ENCODE assay signal across 22 cellular contexts in the genomic region with DNA sequence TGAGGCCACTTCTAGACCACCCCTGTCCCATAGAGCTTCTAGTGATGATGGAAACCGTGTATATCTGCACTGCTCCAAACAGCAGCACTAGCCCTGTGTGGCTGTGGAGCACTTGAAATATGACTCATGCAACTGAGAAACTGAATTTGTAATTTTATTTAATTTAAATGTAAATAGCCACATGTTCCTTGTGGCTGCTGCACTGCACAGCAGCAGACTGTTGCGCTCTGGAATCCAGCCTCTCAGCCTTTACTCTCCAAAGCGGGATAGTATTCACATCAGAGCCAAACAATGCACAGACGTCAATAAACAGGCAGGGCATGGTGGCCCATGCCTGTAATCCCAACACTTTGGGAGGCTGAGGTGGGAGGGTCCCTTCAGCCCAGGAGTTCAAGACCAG. TPM values are rescaled to one million over a fixed set of nuclear protein-coding genes. Genes with fewer than 3 reads are reported as not detected.
DNase-seq lines count a peak whose midpoint lies in the region; ATAC-seq, FAIRE-seq and TF ChIP-seq lines count a peak whose summit lies in the region.
"Had no signal": no experiment of that assay in that cellular context is flagged by ENCODE, and none has a peak within 500 bp of the region (broad histone marks: within the 10 kb centered on the region; RNA-seq: fewer than 3 reads in every experiment).

No MANE protein-coding gene starts in this region.

- H2AFZ ChIP-seq in Karpas-422 (ENCODE audit: low read length) (no peak overlapping the region), neural progenitor cell (replicated peaks) (no peak overlapping the region)

- peaks cover 4% of the 10 kb centered on the region for H3F3A ChIP-seq in neural progenitor cell (ENCODE audit: low read depth)

- peaks cover 84% of the 10 kb centered on the region for H3K36me3 Mint-ChIP-seq in activated CD8-positive, alpha-beta T cell treated with anti-CD3 and anti-CD28 coated beads, Interleukin-2, amount 10 ng/mL, durations not matched to agents 7 days and 5 days (ENCODE audit: low read depth)
- H3K36me3 Mint-ChIP-seq in neural progenitor cell, result peaks cover 41% of the 10 kb centered on the region

- H3K27ac ChIP-seq in left ventricle myocardium inferior (replicated peaks) (peak overlapping the region; percentile 41), heart left ventricle (no peak overlapping the region), kidney (ENCODE audit: low read depth in 2 of 2, low read length in 2 of 2) (no peak overlapping the region), Karpas-422 (ENCODE audit: low read length) (no peak overlapping the region), neural progenitor cell (no peak overlapping the region)

- no peaks in the 10 kb centered on the region for H3K9me2 ChIP-seq in Karpas-422 (replicated peaks; ENCODE audit: insufficient read depth, low read length)

- H3K27ac Mint-ChIP-seq in activated CD8-positive, alpha-beta T cell treated with anti-CD3 and anti-CD28 coated beads, Interleukin-2, amount 10 ng/mL, durations not matched to agents 7 days and 5 days, result peak overlapping the region; percentile 51
- H3K27ac Mint-ChIP-seq in neural progenitor cell, result no peak overlapping the region
- H3K27ac Mint-ChIP-seq: progenitor cell of endocrine pancreas had no signal

- H3K9me3 Mint-ChIP-seq in activated CD8-positive, alpha-beta T cell treated with anti-CD3 and anti-CD28 coated beads, Interleukin-2, amount 10 ng/mL, durations not matched to agents 7 days and 5 days (ENCODE audit: insufficient read depth), result no peaks in the 10 kb centered on the region
- H3K9me3 Mint-ChIP-seq in neural progenitor cell, result no peaks in the 10 kb centered on the region

- H3K27me3 ChIP-seq in left ventricle myocardium inferior (ENCODE audit: low read depth) (no peaks in the 10 kb centered on the region), heart left ventricle (no peaks in the 10 kb centered on the region), Karpas-422 (ENCODE audit: low read length) (no peaks in the 10 kb centered on the region; the same call in 1 of the 2 replicates), BE2C (no peaks in the 10 kb centered on the region), neural progenitor cell (no peaks in the 10 kb centered on the region)

- H3K9me3 ChIP-seq in left ventricle myocardium inferior (replicated peaks), result no peaks in the 10 kb centered on the region
- no peaks in the 10 kb centered on the region for H3K9me3 ChIP-seq in heart left ventricle
- no peaks in the 10 kb centered on the region for H3K9me3 ChIP-seq in kidney (ENCODE audit: control insufficient read depth in 1 of 2, low read length in 2 of 2)
- no peaks in the 10 kb centered on the region for H3K9me3 ChIP-seq in Karpas-422 (ENCODE audit: low read length)
- H3K9me3 ChIP-seq in BE2C, result no peaks in the 10 kb centered on the region
- H3K9me3 ChIP-seq in neural progenitor cell (ENCODE audit: low read depth), result no peaks in the 10 kb centered on the region

- peaks cover 80% of the 10 kb centered on the region for H3K4me1 Mint-ChIP-seq in activated CD8-positive, alpha-beta T cell treated with anti-CD3 and anti-CD28 coated beads, Interleukin-2, amount 10 ng/mL, durations not matched to agents 7 days and 5 days (ENCODE audit: low read depth)
- H3K4me1 Mint-ChIP-seq in neural progenitor cell, result peaks cover 24% of the 10 kb centered on the region

- FAIRE-seq in kidney (lab: Jason Lieb, UNC), result no peak
- FAIRE-seq: K562 had no signal

- H4K20me1 ChIP-seq in Karpas-422 (ENCODE audit: insufficient read depth, low read depth, low read length) (no peaks in the 10 kb centered on the region), neural progenitor cell (ENCODE audit: low read depth) (no peaks in the 10 kb centered on the region)

- no peaks in the 10 kb centered on the region for H3K27me3 Mint-ChIP-seq in activated CD8-positive, alpha-beta T cell treated with anti-CD3 and anti-CD28 coated beads, Interleukin-2, amount 10 ng/mL, durations not matched to agents 7 days and 5 days (ENCODE audit: low read depth)
- peaks cover 11% of the 10 kb centered on the region for H3K27me3 Mint-ChIP-seq in neural progenitor cell (ENCODE audit: insufficient read depth, low read depth)

- DNase-seq in left ventricle myocardium inferior, result no peak
- no peak for DNase-seq in heart left ventricle
- no peak for DNase-seq in activated CD8-positive, alpha-beta T cell treated with anti-CD3 and anti-CD28 coated beads, Interleukin-2, amount 10 ng/mL, durations not matched to agents 7 days and 5 days
- peak; percentile 23 for DNase-seq in kidney
- no peak for DNase-seq in Karpas-422
- DNase-seq in BE2C, result no peak
- DNase-seq in NCI-H2227 (lab: John Stamatoyannopoulos, UW; ENCODE audit: unreplicated experiment), result no peak
- no peak for DNase-seq in neural progenitor cell (ENCODE audit: low spot score)
- DNase-seq: activated CD4-positive, alpha-beta T cell treated with anti-CD3 and anti-CD28 coated beads for 1 hour; activated T-cell treated with anti-CD3 and anti-CD28 coated beads, Interleukin-2, amount 50 U/mL, for 48 hours; AML-193; anterior cingulate cortex; dermis blood vessel endothelial cell; DMS79 treated with DMSO at 0.1 percent for 48 hours; hypothalamus; NCI-H1105; NCI-H2171; NCI-H82; stimulated activated CD4-positive, alpha-beta T cell treated with anti-CD3 and anti-CD28 coated beads, Interleukin-12 subunit alpha, Interleukin-12 subunit beta, amount 100 ng/mL, for 4 hours had no signal

- no peak for ATAC-seq in heart left ventricle
- no peak for ATAC-seq in activated CD8-positive, alpha-beta T cell treated with anti-CD3 and anti-CD28 coated beads, Interleukin-2, amount 10 ng/mL, durations not matched to agents 7 days and 5 days
- ATAC-seq: K562 had no signal

- H3K9ac ChIP-seq in kidney (ENCODE audit: low read length in 2 of 2) (no peak overlapping the region), Karpas-422 (ENCODE audit: low read length) (no peak overlapping the region), neural progenitor cell (no peak overlapping the region)

- H3K4me1 ChIP-seq in left ventricle myocardium inferior (peaks cover 90% of the 10 kb centered on the region), heart left ventricle (peaks cover 8 to 69% (median 33%) of the 10 kb centered on the region in 12 donors), kidney (ENCODE audit: control insufficient read depth in 1 of 2, insufficient read depth in 1 of 2, low read depth in 1 of 2, low read length in 2 of 2) (peaks cover 41 to 42% of the 10 kb centered on the region in 2 donors), Karpas-422 (ENCODE audit: low read length) (no peaks in the 10 kb centered on the region), BE2C (peaks cover 22% of the 10 kb centered on the region), neural progenitor cell (peaks cover 7% of the 10 kb centered on the region)

- TF ChIP-seq POLR2A in heart left ventricle (IDR thresholded peaks at IDR 0.05), result no peak

- 87 to 95% (median 93%) methylated on average over 4 of the region's 4 CpGs for WGBS in heart left ventricle, 4 donors

- POLR2A ChIA-PET in activated CD8-positive, alpha-beta T cell treated with anti-CD3 and anti-CD28 coated beads, Interleukin-2, amount 10 ng/mL, durations not matched to agents 7 days and 5 days (lab: Charles Lee), result interaction anchor here (0.6 to 1.8 kb wide), 3 partner anchors 8 to 53 kb away, joined by 3 to 13 read pairs (median 3); a partner anchor contains a TSS

- no peak overlapping the region for H3K4me3 Mint-ChIP-seq in activated CD8-positive, alpha-beta T cell treated with anti-CD3 and anti-CD28 coated beads, Interleukin-2, amount 10 ng/mL, durations not matched to agents 7 days and 5 days
- H3K4me3 Mint-ChIP-seq in neural progenitor cell, result no peak overlapping the region

- H3K4me3 ChIP-seq in left ventricle myocardium inferior (no peak overlapping the region), heart left ventricle (no peak overlapping the region), kidney (ENCODE audit: low read length in 2 of 2) (no peak overlapping the region), Karpas-422 (ENCODE audit: low read length) (no peak overlapping the region), BE2C (ENCODE audit: low read depth, low read length) (no peak overlapping the region), neural progenitor cell (no peak overlapping the region)
- H3K4me3 ChIP-seq: K562 had no signal

- H3K4me2 ChIP-seq in Karpas-422 (ENCODE audit: low read depth, low read length, poor library complexity, severe bottlenecking), result no peak overlapping the region
- H3K4me2 ChIP-seq in neural progenitor cell, result no peak overlapping the region

- CTCF ChIA-PET in activated CD8-positive, alpha-beta T cell treated with anti-CD3 and anti-CD28 coated beads, Interleukin-2, amount 10 ng/mL, durations not matched to agents 7 days and 5 days (lab: Charles Lee), result interaction anchor here (2.5 to 3.2 kb wide), 2 partner anchors 12 to 25 kb away, joined by 9 to 19 read pairs; a partner anchor contains a TSS

- H3K79me2 ChIP-seq in Karpas-422 (ENCODE audit: low read length) (no peaks in the 10 kb centered on the region), neural progenitor cell (ENCODE audit: low read depth) (no peaks in the 10 kb centered on the region)

- TF ChIP-seq CTCF in left ventricle myocardium inferior (IDR thresholded peaks at IDR 0.05; ENCODE audit: borderline replicate concordance) (no peak), heart left ventricle (IDR thresholded peaks at IDR 0.05) (no peak), kidney (IDR thresholded peaks at IDR 0.05; ENCODE audit: borderline replicate concordance, extremely low read depth, insufficient read depth) (no peak), BE2C (IDR thresholded peaks at IDR 0.05; ENCODE audit: low read depth, low read length) (no peak), neural progenitor cell (IDR thresholded peaks at IDR 0.05) (no peak)

- H3K36me3 ChIP-seq in left ventricle myocardium inferior, result peaks cover 54% of the 10 kb centered on the region
- peaks cover 0 to 65% (median 39%) of the 10 kb centered on the region in 9 donors for H3K36me3 ChIP-seq in heart left ventricle
- H3K36me3 ChIP-seq in kidney (ENCODE audit: control insufficient read depth in 1 of 2, insufficient read depth in 2 of 2, low read length in 2 of 2), result peaks cover 3 to 4% of the 10 kb centered on the region in 2 donors
- no peaks in the 10 kb centered on the region for H3K36me3 ChIP-seq in Karpas-422 (ENCODE audit: insufficient read depth, low read length)
- 0 out of 2 replicates have a peak, but pooled peaks cover 3% of the 10 kb centered on the region for H3K36me3 ChIP-seq in BE2C
- H3K36me3 ChIP-seq in neural progenitor cell, result no peaks in the 10 kb centered on the region

- intact Hi-C loops in left ventricle myocardium inferior (cut with micrococcal nuclease) (no loop called here), heart left ventricle (cut with DNase I) (no loop called here), kidney (cut with DNase I) (no loop called here)

RNA-seq across cellular contexts. Expression of a gene that starts 12.0 kb away (rescaled TPM):
- total RNA-seq in left ventricle myocardium inferior (65.3 TPM), heart left ventricle (100 to 1,000 TPM in 2 of 9 donors, 10 to 100 TPM in 7; 60.2 to 115 (median 82.7) TPM), kidney (276 TPM), neural progenitor cell (ENCODE audit: low replicate concordance) (61.7 and 64.2 TPM in 2 replicates)
- polyA plus RNA-seq in heart left ventricle (10 to 100 TPM; 54.4 to 75.7 TPM), kidney (ENCODE audit: insufficient read depth, low read depth, low replicate concordance) (175 TPM)
- 100 to 1,000 TPM; 176 to 178 TPM for total RNA-seq in activated CD8-positive, alpha-beta T cell treated with anti-CD3 and anti-CD28 coated beads, Interleukin-2, amount 10 ng/mL, durations not matched to agents 7 days and 5 days
- total RNA-seq in Karpas-422 (2014; rRNA removed; shearing (Covaris generic); ENCODE audit: low replicate concordance), result not detected in 2 replicates
- polyA plus RNA-seq in BE2C (2012; ENCODE audit: insufficient read depth, insufficient read length, low read depth), result 66.5 TPM

RNA-seq across cellular contexts. Expression of a gene that starts 58.9 kb away (rescaled TPM):
- total RNA-seq in left ventricle myocardium inferior, result not detected
- not detected for total RNA-seq in heart left ventricle
- not detected for polyA plus RNA-seq in heart left ventricle
- under 1 TPM in 1 of 2 experiments, not detected in 1; 0.08 TPM for total RNA-seq in activated CD8-positive, alpha-beta T cell treated with anti-CD3 and anti-CD28 coated beads, Interleukin-2, amount 10 ng/mL, durations not matched to agents 7 days and 5 days
- 56.1 TPM for total RNA-seq in kidney
- 0.84 TPM for polyA plus RNA-seq in kidney (ENCODE audit: insufficient read depth, low read depth, low replicate concordance)
- total RNA-seq in Karpas-422 (2014; rRNA removed; shearing (Covaris generic); ENCODE audit: low replicate concordance), result not detected in 2 replicates
- polyA plus RNA-seq in BE2C (2012; ENCODE audit: insufficient read depth, insufficient read length, low read depth), result not detected
- not detected in 2 replicates for total RNA-seq in neural progenitor cell (ENCODE audit: low replicate concordance)
- total RNA-seq: dermis blood vessel endothelial cell; K562; T-helper 2 cell treated with Interferon-gamma antibody and Interleukin-4, amounts not matched to agents 100 ng/mL and 5 ng/mL, for 36 hours had no signal

Comparison
In these comparisons a context has a peak if more than half of its experiments do, and no peak if none do; other contexts are left out.
1. RNA of a gene that starts 12.0 kb away (total RNA-seq): 276 TPM in kidney (single experiment), 176 to 178 TPM in activated CD8-positive, alpha-beta T cell treated with anti-CD3 and anti-CD28 coated beads, Interleukin-2, amount 10 ng/mL, durations not matched to agents 7 days and 5 days, 60.2 to 115 TPM in heart left ventricle, 65.3 TPM in left ventricle myocardium inferior (single experiment) and 61.7 to 64.2 TPM in neural progenitor cell; not detected in Karpas-422; every median in the first group is over 10 times any median in the second.
2. RNA of a gene that starts 58.9 kb away (total RNA-seq): 56.1 TPM in kidney (single experiment); not detected in left ventricle myocardium inferior (single experiment), 0.08 TPM in activated CD8-positive, alpha-beta T cell treated with anti-CD3 and anti-CD28 coated beads, Interleukin-2, amount 10 ng/mL, durations not matched to agents 7 days and 5 days, not detected in heart left ventricle, not detected in Karpas-422 and not detected in neural progenitor cell; every median in the first group is over 10 times any median in the second.